23 cellular contexts compared by ENCODE assay signal in genomic region chr3:180117381-180118163, GRCh38.
"Had no signal": no experiment of that assay in that cellular context is flagged by ENCODE, and none has a peak within 500 bp of the region (broad histone marks: within the 10 kb centered on the region; RNA-seq: fewer than 3 reads in every experiment).

No MANE protein-coding gene starts in this region.

- DNase-seq: activated CD4-positive, alpha-beta T cell treated with anti-CD3 and anti-CD28 coated beads, Interleukin-2, amount 50 U/mL, for 4 hours; activated CD4-positive, CD25-positive, alpha-beta regulatory T cell treated with anti-CD3 and anti-CD28 coated beads, Interleukin-2, amount 50 U/mL, for 72 hours; activated effector memory CD4-positive, alpha-beta T cell treated with anti-CD3 and anti-CD28 coated beads, Interleukin-2, amount 50 U/mL, for 16 hours; activated naive CD4-positive, alpha-beta T cell treated with anti-CD3 and anti-CD28 coated beads, Interleukin-2, amount 50 U/mL, for 16 hours; activated T-cell treated with anti-CD3 and anti-CD28 coated beads, Interleukin-2, amount 50 U/mL, for 72 hours; aorta; brain microvascular endothelial cell; central memory CD4-positive, alpha-beta T cell; colonic mucosa; endodermal cell; foreskin melanocyte; glutamatergic neuron; hypothalamus; kidney; nucleus accumbens; retina; spleen; stimulated activated naive CD4-positive, alpha-beta T cell treated with Interleukin-2 at 50 U/mL for 16 hours; substantia nigra had no signal

- H3K9me3 ChIP-seq: colonic mucosa, tibial nerve had no signal

- H3K36me3 Mint-ChIP-seq: mesothelial cell of epicardium had no signal

- H3K27ac ChIP-seq: brain microvascular endothelial cell, colonic mucosa, spleen, tibial nerve had no signal

- H3K27me3 ChIP-seq: brain microvascular endothelial cell, colonic mucosa, spleen, tibial nerve had no signal

- H3K4me1 ChIP-seq: colonic mucosa, spleen, tibial nerve had no signal

- H3K9me3 Mint-ChIP-seq: activated T-cell treated with anti-CD3 and anti-CD28 coated beads, Interleukin-2, amount 50 U/mL, for 72 hours; nephron had no signal

- H3K36me3 ChIP-seq: brain microvascular endothelial cell, colonic mucosa, spleen, tibial nerve had no signal

- H3K4me3 ChIP-seq: colonic mucosa, spleen, tibial nerve had no signal

- H3K4me1 Mint-ChIP-seq: mesothelial cell of epicardium, nephron had no signal

- H3K27ac Mint-ChIP-seq: activated T-cell treated with anti-CD3 and anti-CD28 coated beads, Interleukin-2, amount 50 U/mL, for 72 hours; mesothelial cell of epicardium; nephron had no signal

- ATAC-seq: activated T-cell treated with anti-CD3 and anti-CD28 coated beads, Interleukin-2, amount 50 U/mL, for 72 hours; left lobe of liver had no signal

- H3K4me3 Mint-ChIP-seq: activated T-cell treated with anti-CD3 and anti-CD28 coated beads, Interleukin-2, amount 50 U/mL, for 72 hours; endodermal cell; mesothelial cell of epicardium; nephron had no signal
